Comparison of ENCODE assay signal across 8 cellular contexts in genomic region chr5:38809388-38810359, GRCh38. TPM values are rescaled to one million over a fixed set of nuclear protein-coding genes. Genes with fewer than 3 reads are reported as not detected.
DNase-seq lines count a peak whose midpoint lies in the region; ATAC-seq and TF ChIP-seq lines count a peak whose summit lies in the region.

No MANE protein-coding gene starts in this region.

- H3K4me1 ChIP-seq in Peyer's patch = no peaks in the 10 kb centered on the region
- H3K4me1 ChIP-seq in cardiac muscle cell (ENCODE audit: low read depth) = no peaks in the 10 kb centered on the region

- H3K4me3 Mint-ChIP-seq in activated naive CD8-positive, alpha-beta T cell treated with anti-CD3 and anti-CD28 coated beads for 36 hours = no peak overlapping the region

- H3K9me3 ChIP-seq in Peyer's patch = no peaks in the 10 kb centered on the region
- H3K9me3 ChIP-seq in cardiac muscle cell (ENCODE audit: low read depth) = no peaks in the 10 kb centered on the region

- no peaks in the 10 kb centered on the region for H3K36me3 Mint-ChIP-seq in activated naive CD8-positive, alpha-beta T cell treated with anti-CD3 and anti-CD28 coated beads for 36 hours

- H3K27ac ChIP-seq in Peyer's patch = peak overlapping the region in 3 of 4 donors; percentile 22 to 49 (median 43)
- no peak overlapping the region for H3K27ac ChIP-seq in cardiac muscle cell

- H3K27me3 ChIP-seq in Peyer's patch (no peaks in the 10 kb centered on the region), cardiac muscle cell (no peaks in the 10 kb centered on the region)

- no peak overlapping the region for H3K27ac Mint-ChIP-seq in activated naive CD8-positive, alpha-beta T cell treated with anti-CD3 and anti-CD28 coated beads for 36 hours

- H3K4me1 Mint-ChIP-seq in activated naive CD8-positive, alpha-beta T cell treated with anti-CD3 and anti-CD28 coated beads for 36 hours = peaks cover 9% of the 10 kb centered on the region

- H3K9me3 Mint-ChIP-seq in activated naive CD8-positive, alpha-beta T cell treated with anti-CD3 and anti-CD28 coated beads for 36 hours = no peaks in the 10 kb centered on the region

- peak; percentile 80 for ATAC-seq in GM18907 (IDR thresholded peaks at IDR 0.05; ENCODE audit: unreplicated experiment)

- no peak for TF ChIP-seq POLR2A in Peyer's patch (IDR thresholded peaks at IDR 0.05)

- H3K4me3 ChIP-seq in Peyer's patch = no peak overlapping the region
- no peak overlapping the region for H3K4me3 ChIP-seq in cardiac muscle cell

- intact Hi-C loops in posterior vena cava (cut with DNase I) = loop anchor here (5.0 to 10.0 kb wide), 3 partner anchors 155 to 362 kb away; partner anchors contain the start of gene LIFR (in 1 of the 2)

- H3K27me3 Mint-ChIP-seq in activated naive CD8-positive, alpha-beta T cell treated with anti-CD3 and anti-CD28 coated beads for 36 hours = peaks cover 62% of the 10 kb centered on the region

- DNase-seq in AG08396 (ENCODE audit: low spot score) (peak; percentile 85), M059J (ENCODE audit: low read depth) (peak; percentile 87), Peyer's patch (peak; percentile 36 to 77 (median 61)), cardiac muscle cell (ENCODE audit: low read depth in 1 of 2, low spot score in 1 of 2) (peak; percentile 90 to 95), posterior vena cava (ENCODE audit: low spot score) (peak; percentile 93), KG1 (lab: John Stamatoyannopoulos, UW) (no peak)
- DNase-seq in activated naive CD8-positive, alpha-beta T cell treated with anti-CD3 and anti-CD28 coated beads for 36 hours = peak; percentile 58

- H3K36me3 ChIP-seq in Peyer's patch (no peaks in the 10 kb centered on the region), cardiac muscle cell (no peaks in the 10 kb centered on the region)

- TF ChIP-seq CTCF in Peyer's patch (IDR thresholded peaks at IDR 0.05) (peak; percentile 19 to 71 (median 59)), cardiac muscle cell (IDR thresholded peaks at IDR 0.05; ENCODE audit: low read depth, low read length) (peak; percentile 77)

RNA-seq across cellular contexts. Expression of gene OSMR, which starts 36.1 kb away (rescaled TPM):
- total RNA-seq in M059J (2014; rRNA removed; shearing (Covaris generic)) = 7.7 and 21.3 TPM in 2 replicates
- total RNA-seq in Peyer's patch (10 to 100 TPM in 3 of 4 donors, 1 to 10 TPM in 1; 3.5 to 25.6 (median 15.3) TPM), cardiac muscle cell (0.04 TPM in 1 of 2 replicates, not detected in the other), posterior vena cava (100 to 1,000 TPM; 111 to 149 TPM)
- not detected for total RNA-seq in activated naive CD8-positive, alpha-beta T cell treated with anti-CD3 and anti-CD28 coated beads for 36 hours
- polyA plus RNA-seq in cardiac muscle cell = 0.43 and 0.62 TPM in 2 replicates
